ENCODE assay signal across 2 cellular contexts in the genomic region with DNA sequence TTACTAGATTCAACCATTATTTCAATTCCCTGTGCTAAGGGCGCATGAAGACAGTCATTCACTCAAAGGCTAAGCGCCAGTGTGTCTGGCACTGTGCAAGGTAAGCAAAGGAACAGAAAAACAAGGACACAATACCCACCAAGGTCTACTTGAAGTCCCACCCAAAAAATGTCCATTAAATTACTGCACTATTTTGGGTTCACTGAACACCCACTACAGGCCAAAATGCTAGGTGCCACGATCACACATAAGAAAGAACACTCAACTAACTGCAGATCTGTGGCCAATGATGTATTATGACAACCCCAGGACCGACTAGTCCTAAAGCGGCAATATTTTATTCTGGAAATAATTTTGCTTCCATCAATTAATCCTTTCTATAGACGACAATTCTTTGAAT.
TF ChIP-seq lines count a peak whose summit lies in the region.

No MANE protein-coding gene starts in this region.

TF ChIP-seq in SK-N-SH, 30 proteins besides CTCF, POLR2A, EP300 and RAD21 (continued from another document):
- TF ChIP-seq FOXJ3 (CRISPR knock-in tag; IDR thresholded peaks at IDR 0.05) (no peak), POLR2AphosphoS5 (IDR thresholded peaks at IDR 0.05; ENCODE audit: low read depth, low read length) (no peak), SMC3 (IDR thresholded peaks at IDR 0.05; ENCODE audit: low read depth, low read length) (no peak)

TF ChIP-seq in SK-N-SH treated with all-trans-retinoic acid at 6 μM for 48 hours, 23 proteins besides CTCF, POLR2A, EP300 and RAD21 (continued from another document):
- TF ChIP-seq, protein P1, sequence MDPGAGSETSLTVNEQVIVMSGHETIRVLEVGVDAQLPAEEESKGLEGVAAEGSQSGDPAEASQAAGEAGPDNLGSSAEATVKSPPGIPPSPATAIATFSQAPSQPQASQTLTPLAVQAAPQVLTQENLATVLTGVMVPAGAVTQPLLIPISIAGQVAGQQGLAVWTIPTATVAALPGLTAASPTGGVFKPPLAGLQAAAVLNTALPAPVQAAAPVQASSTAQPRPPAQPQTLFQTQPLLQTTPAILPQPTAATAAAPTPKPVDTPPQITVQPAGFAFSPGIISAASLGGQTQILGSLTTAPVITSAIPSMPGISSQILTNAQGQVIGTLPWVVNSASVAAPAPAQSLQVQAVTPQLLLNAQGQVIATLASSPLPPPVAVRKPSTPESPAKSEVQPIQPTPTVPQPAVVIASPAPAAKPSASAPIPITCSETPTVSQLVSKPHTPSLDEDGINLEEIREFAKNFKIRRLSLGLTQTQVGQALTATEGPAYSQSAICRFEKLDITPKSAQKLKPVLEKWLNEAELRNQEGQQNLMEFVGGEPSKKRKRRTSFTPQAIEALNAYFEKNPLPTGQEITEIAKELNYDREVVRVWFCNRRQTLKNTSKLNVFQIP (CRISPR knock-in tag; IDR thresholded peaks at IDR 0.05; ENCODE audit: borderline replicate concordance, low read depth): no peak
- TF ChIP-seq RARB (CRISPR knock-in tag; IDR thresholded peaks at IDR 0.05) (no peak), PPARA (CRISPR knock-in tag; IDR thresholded peaks at IDR 0.05; ENCODE audit: borderline replicate concordance) (no peak), BACH2 (CRISPR knock-in tag; IDR thresholded peaks at IDR 0.05; ENCODE audit: borderline replicate concordance) (no peak), TOX (CRISPR knock-in tag; IDR thresholded peaks at IDR 0.05; ENCODE audit: borderline replicate concordance) (no peak), ZC3H10 (CRISPR knock-in tag; IDR thresholded peaks at IDR 0.05) (no peak), SNAI2 (CRISPR knock-in tag; IDR thresholded peaks at IDR 0.05) (no peak), ARNTL (CRISPR knock-in tag; IDR thresholded peaks at IDR 0.05; ENCODE audit: borderline replicate concordance, low read depth) (no peak), ZNF565 (CRISPR knock-in tag; conservative IDR thresholded peaks at IDR 0.05; ENCODE audit: low read depth) (no peak), ISL1 (CRISPR knock-in tag; IDR thresholded peaks at IDR 0.05) (no peak), ZFP3 (CRISPR knock-in tag; IDR thresholded peaks at IDR 0.05) (no peak), TCF4 (CRISPR knock-in tag; IDR thresholded peaks at IDR 0.05; ENCODE audit: borderline replicate concordance) (no peak)
- TF ChIP-seq, protein P2, sequence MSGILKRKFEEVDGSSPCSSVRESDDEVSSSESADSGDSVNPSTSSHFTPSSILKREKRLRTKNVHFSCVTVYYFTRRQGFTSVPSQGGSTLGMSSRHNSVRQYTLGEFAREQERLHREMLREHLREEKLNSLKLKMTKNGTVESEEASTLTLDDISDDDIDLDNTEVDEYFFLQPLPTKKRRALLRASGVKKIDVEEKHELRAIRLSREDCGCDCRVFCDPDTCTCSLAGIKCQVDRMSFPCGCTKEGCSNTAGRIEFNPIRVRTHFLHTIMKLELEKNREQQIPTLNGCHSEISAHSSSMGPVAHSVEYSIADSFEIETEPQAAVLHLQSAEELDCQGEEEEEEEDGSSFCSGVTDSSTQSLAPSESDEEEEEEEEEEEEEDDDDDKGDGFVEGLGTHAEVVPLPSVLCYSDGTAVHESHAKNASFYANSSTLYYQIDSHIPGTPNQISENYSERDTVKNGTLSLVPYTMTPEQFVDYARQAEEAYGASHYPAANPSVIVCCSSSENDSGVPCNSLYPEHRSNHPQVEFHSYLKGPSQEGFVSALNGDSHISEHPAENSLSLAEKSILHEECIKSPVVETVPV (CRISPR knock-in tag; IDR thresholded peaks at IDR 0.05): no peak
